32 cellular contexts compared by ENCODE assay signal in the genomic region with DNA sequence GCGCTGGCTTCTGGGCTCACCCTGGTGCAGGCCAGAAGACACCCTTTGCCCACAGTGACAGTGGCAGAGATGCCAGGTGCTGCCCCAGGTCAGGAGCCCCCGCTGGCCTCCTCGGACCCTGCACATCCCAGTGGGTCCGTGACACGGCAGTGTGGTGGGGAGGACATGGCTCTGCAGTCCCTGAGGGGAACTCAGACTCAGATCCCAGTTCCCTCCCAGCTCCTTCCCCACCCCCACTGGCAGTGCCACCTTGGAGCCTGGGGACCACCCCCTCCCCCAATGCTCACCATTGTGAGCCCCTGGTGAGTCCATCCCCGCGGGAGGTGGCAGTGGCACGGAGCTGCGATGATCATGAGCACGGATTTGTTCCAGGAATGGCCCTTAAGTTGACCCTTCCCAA. TPM values are rescaled to one million over a fixed set of nuclear protein-coding genes. Genes with fewer than 3 reads are reported as not detected.
"Had no signal": no experiment of that assay in that cellular context is flagged by ENCODE, and none has a peak within 500 bp of the region (broad histone marks: within the 10 kb centered on the region; RNA-seq: fewer than 3 reads in every experiment).

No MANE protein-coding gene starts in this region.

- H3K27ac ChIP-seq: pancreas, prostate gland, right atrium auricular region, right lobe of liver, sigmoid colon, stomach, thoracic aorta, thyroid gland, tibial nerve, upper lobe of left lung, vagina had no signal

- H3K36me3 ChIP-seq: pancreas, prostate gland, right atrium auricular region, right lobe of liver, sigmoid colon, stomach, thoracic aorta, thyroid gland, tibial nerve, upper lobe of left lung, vagina had no signal

- H3K4me1 Mint-ChIP-seq: nephron progenitor cell; neural crest cell; stimulated activated effector memory CD8-positive, alpha-beta T cell treated with anti-CD3 and anti-CD28 coated beads, Interleukin-12 subunit alpha, Interleukin-12 subunit beta, amount 100 ng/mL, for 72 hours had no signal

- H3K4me3 Mint-ChIP-seq: naive thymus-derived CD8-positive, alpha-beta T cell; natural killer cell treated with Interleukin-12 subunit alpha and Interleukin-12 subunit beta and Interleukin-15 and Interleukin-18, amount 100 ng/mL, for 72 hours; nephron progenitor cell; neural crest cell; stimulated activated effector memory CD8-positive, alpha-beta T cell treated with anti-CD3 and anti-CD28 coated beads, Interleukin-12 subunit alpha, Interleukin-12 subunit beta, amount 100 ng/mL, for 72 hours; stimulated activated naive B cell treated with anti-CD40 and anti-IgM and Interleukin-4, amounts not matched to agents 10 μg/mL and 1 μg/mL and 100 μg/mL, for 72 hours; stimulated activated naive CD8-positive, alpha-beta T cell treated with anti-CD3 and anti-CD28 coated beads, Interleukin-15, Interleukin-2, amounts not matched to agents 100 ng/mL and 50 ng/mL, for 24 hours had no signal

- H3K36me3 Mint-ChIP-seq: naive thymus-derived CD8-positive, alpha-beta T cell; natural killer cell treated with Interleukin-12 subunit alpha and Interleukin-12 subunit beta and Interleukin-15 and Interleukin-18, amount 100 ng/mL, for 72 hours; stimulated activated effector memory CD8-positive, alpha-beta T cell treated with anti-CD3 and anti-CD28 coated beads, Interleukin-12 subunit alpha, Interleukin-12 subunit beta, amount 100 ng/mL, for 72 hours; stimulated activated naive B cell treated with anti-CD40 and anti-IgM and Interleukin-4, amounts not matched to agents 10 μg/mL and 1 μg/mL and 100 μg/mL, for 72 hours had no signal

- DNase-seq: naive thymus-derived CD8-positive, alpha-beta T cell; nephron progenitor cell; occipital lobe; retina; right lobe of liver; sigmoid colon; small intestine; stimulated activated CD4-positive, alpha-beta T cell treated with anti-CD3 and anti-CD28 coated beads, Interleukin-15, amount 100 ng/mL, for 24 hours; stimulated activated CD4-positive, alpha-beta T cell treated with anti-CD3 and anti-CD28 coated beads, Interleukin-2, amount 100 ng/mL, for 24 hours; stimulated activated CD4-positive, alpha-beta T cell treated with anti-CD3 and anti-CD28 coated beads, Interleukin-2, amount 100 ng/mL, for 48 hours; stimulated activated CD4-positive, alpha-beta T cell treated with anti-CD3 and anti-CD28 coated beads, Interleukin-4, amount 100 ng/mL, for 24 hours; stimulated activated naive B cell treated with anti-CD40 and anti-IgM and Interleukin-4, amounts not matched to agents 10 μg/mL and 1 μg/mL and 100 μg/mL, for 72 hours; stimulated activated naive CD4-positive, alpha-beta T cell treated with Interleukin-2 at 50 U/mL for 16 hours; stomach; thyroid gland; trophoblast cell had no signal

- H3K9me3 Mint-ChIP-seq: naive thymus-derived CD8-positive, alpha-beta T cell; natural killer cell treated with Interleukin-12 subunit alpha and Interleukin-12 subunit beta and Interleukin-15 and Interleukin-18, amount 100 ng/mL, for 72 hours; nephron progenitor cell; neural crest cell; stimulated activated effector memory CD8-positive, alpha-beta T cell treated with anti-CD3 and anti-CD28 coated beads, Interleukin-12 subunit alpha, Interleukin-12 subunit beta, amount 100 ng/mL, for 72 hours; stimulated activated naive B cell treated with anti-CD40 and anti-IgM and Interleukin-4, amounts not matched to agents 10 μg/mL and 1 μg/mL and 100 μg/mL, for 72 hours; stimulated activated naive CD8-positive, alpha-beta T cell treated with anti-CD3 and anti-CD28 coated beads, Interleukin-15, Interleukin-2, amounts not matched to agents 100 ng/mL and 50 ng/mL, for 24 hours had no signal

- ATAC-seq: naive thymus-derived CD8-positive, alpha-beta T cell; pancreas; stimulated activated effector memory CD8-positive, alpha-beta T cell treated with anti-CD3 and anti-CD28 coated beads, Interleukin-12 subunit alpha, Interleukin-12 subunit beta, amount 100 ng/mL, for 72 hours; stimulated activated naive B cell treated with anti-CD40 and anti-IgM and Interleukin-4, amounts not matched to agents 10 μg/mL and 1 μg/mL and 100 μg/mL, for 72 hours had no signal

- H3K9me3 ChIP-seq: pancreas, prostate gland, right atrium auricular region, right lobe of liver, sigmoid colon, stomach, thoracic aorta, thyroid gland, tibial nerve, upper lobe of left lung, vagina had no signal

- H3K4me3 ChIP-seq: pancreas, prostate gland, right atrium auricular region, right lobe of liver, sigmoid colon, stomach, thoracic aorta, thyroid gland, tibial nerve, upper lobe of left lung, vagina had no signal

- H3K27me3 ChIP-seq: pancreas, right atrium auricular region, right lobe of liver, thyroid gland, vagina had no signal

- H3K27me3 Mint-ChIP-seq: natural killer cell treated with Interleukin-12 subunit alpha and Interleukin-12 subunit beta and Interleukin-15 and Interleukin-18, amount 100 ng/mL, for 72 hours; stimulated activated naive CD8-positive, alpha-beta T cell treated with anti-CD3 and anti-CD28 coated beads, Interleukin-15, Interleukin-2, amounts not matched to agents 100 ng/mL and 50 ng/mL, for 24 hours had no signal

- FAIRE-seq: pancreas, small intestine, urothelium cell line had no signal

- H3K4me1 ChIP-seq: pancreas, prostate gland, right atrium auricular region, right lobe of liver, sigmoid colon, stomach, tibial nerve, upper lobe of left lung, vagina had no signal

- H3K27ac Mint-ChIP-seq: naive thymus-derived CD8-positive, alpha-beta T cell; natural killer cell treated with Interleukin-12 subunit alpha and Interleukin-12 subunit beta and Interleukin-15 and Interleukin-18, amount 100 ng/mL, for 72 hours; nephron progenitor cell; stimulated activated effector memory CD8-positive, alpha-beta T cell treated with anti-CD3 and anti-CD28 coated beads, Interleukin-12 subunit alpha, Interleukin-12 subunit beta, amount 100 ng/mL, for 72 hours; stimulated activated naive B cell treated with anti-CD40 and anti-IgM and Interleukin-4, amounts not matched to agents 10 μg/mL and 1 μg/mL and 100 μg/mL, for 72 hours; stimulated activated naive CD8-positive, alpha-beta T cell treated with anti-CD3 and anti-CD28 coated beads, Interleukin-15, Interleukin-2, amounts not matched to agents 100 ng/mL and 50 ng/mL, for 24 hours had no signal

RNA-seq across cellular contexts. Expression of gene CCDC187, which starts 0.6 kb away (rescaled TPM):
- total RNA-seq: naive thymus-derived CD8-positive, alpha-beta T cell; natural killer cell treated with Interleukin-12 subunit alpha and Interleukin-12 subunit beta and Interleukin-15 and Interleukin-18, amount 100 ng/mL, for 72 hours; osteocyte; posterior vena cava; pulmonary artery endothelial cell; right atrium auricular region; sigmoid colon; subcutaneous adipose tissue; thoracic aorta; vagina had no signal
- polyA plus RNA-seq: naive thymus-derived CD8-positive, alpha-beta T cell had no signal
